In the genomic region with DNA sequence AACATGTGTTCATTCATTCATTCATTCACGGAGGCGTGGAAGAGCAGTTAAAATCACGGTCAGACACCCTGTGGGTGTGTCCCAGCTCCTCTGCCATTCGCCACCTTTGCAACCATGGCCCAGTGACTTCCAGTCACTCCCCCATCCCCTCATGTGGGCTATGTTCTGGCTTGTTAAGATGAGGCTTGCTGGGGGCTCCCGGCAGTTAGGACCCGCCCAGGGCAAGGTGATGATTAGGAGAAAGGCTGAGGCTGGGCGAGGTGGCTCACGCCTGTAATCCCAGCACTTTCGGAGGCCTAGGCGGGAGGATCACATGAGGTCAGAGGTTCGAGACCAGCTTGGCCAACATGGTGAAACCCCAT, we compare ENCODE assay signal across 10 cellular contexts. TPM values are rescaled to one million over a fixed set of nuclear protein-coding genes. Genes with fewer than 3 reads are reported as not detected.
DNase-seq lines count a peak whose midpoint lies in the region; ATAC-seq and TF ChIP-seq lines count a peak whose summit lies in the region.
"Had no signal": no experiment of that assay in that cellular context is flagged by ENCODE, and none has a peak within 500 bp of the region (broad histone marks: within the 10 kb centered on the region; RNA-seq: fewer than 3 reads in every experiment).

No MANE protein-coding gene starts in this region.

- TF ChIP-seq EP300 in SK-N-SH (IDR thresholded peaks at IDR 0.05; ENCODE audit: borderline replicate concordance in 1 of 2, low read depth in 1 of 2, low read length in 1 of 2): no peak
- no peak for TF ChIP-seq EP300 in stomach (IDR thresholded peaks at IDR 0.05)

- H3K4me2 ChIP-seq in SK-N-SH: peak overlapping the region; percentile 72

- no peaks in the 10 kb centered on the region for H3K9me3 ChIP-seq in SK-N-SH
- no peaks in the 10 kb centered on the region for H3K9me3 ChIP-seq in left lung
- no peaks in the 10 kb centered on the region for H3K9me3 ChIP-seq in stomach

- H3K4me1 Mint-ChIP-seq in activated T-helper 17 cell treated with anti-CD3 and anti-CD28 coated beads, Interleukin-2, amount 50 U/mL, for 72 hours: peaks cover 10% of the 10 kb centered on the region

- H3K36me3 ChIP-seq in SK-N-SH (replicated peaks in 1 of 2; ENCODE audit: control insufficient read depth in 1 of 2, insufficient read depth in 2 of 2, low read length in 1 of 2) (no peaks in the 10 kb centered on the region), left lung (no peaks in the 10 kb centered on the region), stomach (no peaks in the 10 kb centered on the region)

- H3K4me3 ChIP-seq in SK-N-SH (ENCODE audit: low read depth in 2 of 2, low read length in 1 of 2) (no peak overlapping the region), left lung (no peak overlapping the region), stomach (no peak overlapping the region)

- no peaks in the 10 kb centered on the region for H4K20me1 ChIP-seq in SK-N-SH (ENCODE audit: insufficient read depth)

- peak overlapping the region; percentile 64; the same call in 1 of the 2 replicates for H2AFZ ChIP-seq in SK-N-SH (ENCODE audit: low read depth)

- no peaks in the 10 kb centered on the region for H3K27me3 ChIP-seq in SK-N-SH (ENCODE audit: insufficient read depth)
- H3K27me3 ChIP-seq in left lung: no peaks in the 10 kb centered on the region
- H3K27me3 ChIP-seq in stomach: peaks cover 0 to 3% (median 0%) of the 10 kb centered on the region in 3 donors

- no peaks in the 10 kb centered on the region for H3F3A ChIP-seq in SK-N-SH (replicated peaks; ENCODE audit: insufficient read depth)

- DNase-seq in SK-N-SH (no peak), left lung (no peak), stomach (no peak), head of caudate nucleus (no peak)
- no peak for DNase-seq in NK-92 treated with Interleukin-12 subunit alpha and Interleukin-12 subunit beta, amount 100 ng/mL, for 24 hours (lab: John Stamatoyannopoulos, UW)

- no peaks in the 10 kb centered on the region for H3K9me2 ChIP-seq in SK-N-SH

- ATAC-seq in SK-N-SH treated with all-trans-retinoic acid at 6 μM for 48 hours (no peak), left lung (no peak), GM21515 (IDR thresholded peaks at IDR 0.05; ENCODE audit: unreplicated experiment) (no peak)
- peak; percentile 8 for ATAC-seq in activated T-helper 17 cell treated with anti-CD3 and anti-CD28 coated beads, Interleukin-2, amount 50 U/mL, for 72 hours (replicated peaks)

- no peaks in the 10 kb centered on the region for H3K79me2 ChIP-seq in SK-N-SH (ENCODE audit: insufficient read depth)

- peaks cover 12% of the 10 kb centered on the region for H3K27me3 Mint-ChIP-seq in activated T-helper 17 cell treated with anti-CD3 and anti-CD28 coated beads, Interleukin-2, amount 50 U/mL, for 72 hours

- H3K9me3 Mint-ChIP-seq in activated T-helper 17 cell treated with anti-CD3 and anti-CD28 coated beads, Interleukin-2, amount 50 U/mL, for 72 hours: no peaks in the 10 kb centered on the region

- TF ChIP-seq RAD21 in SK-N-SH (IDR thresholded peaks at IDR 0.05; ENCODE audit: low read length): no peak

- CTCF ChIA-PET in SK-N-SH (lab: Yijun Ruan, JAX): interaction anchor here (0.7 to 19.6 kb wide), 5 partner anchors 12 to 135 kb away, joined by 3 to 356 read pairs (median 13); no protein-coding TSS in a partner anchor

- TF ChIP-seq POLR2A in stomach (IDR thresholded peaks at IDR 0.05): no peak

- H3K9ac ChIP-seq in SK-N-SH: no peak overlapping the region

- H3K4me3 Mint-ChIP-seq in activated T-helper 17 cell treated with anti-CD3 and anti-CD28 coated beads, Interleukin-2, amount 50 U/mL, for 72 hours: peak overlapping the region; percentile 16

- POLR2A ChIA-PET in SK-N-SH (lab: Yijun Ruan, JAX): no interaction called here

- WGBS in SK-N-SH (ENCODE audit: low lambda C conversion rate): 89% methylated on average over 10 of the region's 11 CpGs
- WGBS in stomach, 5 donors: 62 to 75% (median 64%) methylated on average over 11 of the region's 11 CpGs

- H3K4me1 ChIP-seq in SK-N-SH (ENCODE audit: control insufficient read depth in 1 of 2, insufficient read depth in 2 of 2, low read depth in 1 of 2, low read length in 1 of 2) (peaks cover 4 to 6% of the 10 kb centered on the region in 2 experiments; a peak in 1 of 4 replicates), left lung (peaks cover 0 to 65% of the 10 kb centered on the region in 2 donors), stomach (peaks cover 11 to 49% (median 16%) of the 10 kb centered on the region in 4 donors)

- H3K27ac ChIP-seq in SK-N-SH (ENCODE audit: low read depth in 2 of 2, low read length in 1 of 2): peak overlapping the region; percentile 13 to 79; a peak in 3 of 4 replicates
- H3K27ac ChIP-seq in left lung: peak overlapping the region; percentile 70 to 71
- H3K27ac ChIP-seq in stomach: peak overlapping the region in 4 of 5 donors; percentile 73 to 83 (median 80)
- H3K27ac ChIP-seq: 22Rv1 had no signal

- TF ChIP-seq CTCF in SK-N-SH (IDR thresholded peaks at IDR 0.05) (no peak), left lung (IDR thresholded peaks at IDR 0.05) (no peak), stomach (IDR thresholded peaks at IDR 0.05) (no peak)

- H3K36me3 Mint-ChIP-seq in activated T-helper 17 cell treated with anti-CD3 and anti-CD28 coated beads, Interleukin-2, amount 50 U/mL, for 72 hours (ENCODE audit: low read depth): no peaks in the 10 kb centered on the region

- intact Hi-C loops in left lung (cut with DNase I): no loop called here
- intact Hi-C loops in stomach (cut with DNase I; ENCODE audit: low total_unique reads): no loop called here
- intact Hi-C loops in head of caudate nucleus (cut with DNase I): no loop called here

- peak overlapping the region; percentile 47 for H3K27ac Mint-ChIP-seq in activated T-helper 17 cell treated with anti-CD3 and anti-CD28 coated beads, Interleukin-2, amount 50 U/mL, for 72 hours

TF ChIP-seq in SK-N-SH, 30 proteins besides CTCF, POLR2A, EP300 and RAD21 (continues in another document):
- TF ChIP-seq, protein P1, sequence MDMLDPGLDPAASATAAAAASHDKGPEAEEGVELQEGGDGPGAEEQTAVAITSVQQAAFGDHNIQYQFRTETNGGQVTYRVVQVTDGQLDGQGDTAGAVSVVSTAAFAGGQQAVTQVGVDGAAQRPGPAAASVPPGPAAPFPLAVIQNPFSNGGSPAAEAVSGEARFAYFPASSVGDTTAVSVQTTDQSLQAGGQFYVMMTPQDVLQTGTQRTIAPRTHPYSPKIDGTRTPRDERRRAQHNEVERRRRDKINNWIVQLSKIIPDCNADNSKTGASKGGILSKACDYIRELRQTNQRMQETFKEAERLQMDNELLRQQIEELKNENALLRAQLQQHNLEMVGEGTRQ (IDR thresholded peaks at IDR 0.05; ENCODE audit: borderline replicate concordance, low read depth, low read length): no peak
- TF ChIP-seq TAF1 (IDR thresholded peaks at IDR 0.05; ENCODE audit: borderline replicate concordance, low read depth, low read length): no peak

RNA-seq across cellular contexts. Expression of a gene that starts 24.9 kb away (rescaled TPM):
- polyA plus RNA-seq in SK-N-SH (2012; rRNA removed) (3.2 and 5.2 TPM in 2 replicates), stomach (10 to 100 TPM in 1 of 3 donors, 1 to 10 TPM in 2; 3.7 to 15.3 (median 9.9) TPM)
- polyA plus RNA-seq in SK-N-SH (2012; cell fraction: cytosol; rRNA removed): 3.2 and 4.2 TPM in 2 replicates
- polyA plus RNA-seq in SK-N-SH (2012; cell fraction: nucleus; rRNA removed): 0.79 and 1.1 TPM in 2 replicates
- total RNA-seq in activated T-helper 17 cell treated with anti-CD3 and anti-CD28 coated beads, Interleukin-2, amount 50 U/mL, for 72 hours: not detected
- total RNA-seq in left lung (1 to 10 TPM; 3.2 to 9.8 TPM), stomach (1 to 10 TPM in 3 of 5 donors, under 1 TPM in 1, not detected in 1; 0.58 to 3.6 (median 2.6) TPM)
- total RNA-seq: left lobe of liver had no signal

RNA-seq across cellular contexts. Expression of a gene that starts 25.2 kb away (rescaled TPM):
- polyA plus RNA-seq in SK-N-SH (2012; rRNA removed): 37.4 and 50.2 TPM in 2 replicates
- 38.1 and 42.5 TPM in 2 replicates for polyA plus RNA-seq in SK-N-SH (2012; cell fraction: cytosol; rRNA removed)
- polyA plus RNA-seq in SK-N-SH (2012; cell fraction: nucleus; rRNA removed): 42.4 and 57.4 TPM in 2 replicates
- total RNA-seq in activated T-helper 17 cell treated with anti-CD3 and anti-CD28 coated beads, Interleukin-2, amount 50 U/mL, for 72 hours: 10 to 100 TPM; 22.0 to 26.6 TPM
- total RNA-seq in left lung: 10 to 100 TPM; 26.1 to 32.1 TPM
- total RNA-seq in stomach: 100 to 1,000 TPM in 1 of 5 donors, 10 to 100 TPM in 3, 1 to 10 TPM in 1; 6.7 to 151 (median 30.7) TPM
- 10 to 100 TPM in 2 of 3 donors, 1 to 10 TPM in 1; 4.7 to 13.0 (median 11.1) TPM for polyA plus RNA-seq in stomach

RNA-seq across cellular contexts. Expression of a gene that starts 46.2 kb away (rescaled TPM):
- polyA plus RNA-seq in SK-N-SH (2012; rRNA removed) (85.3 and 120 TPM in 2 replicates), stomach (10 to 100 TPM; 13.9 to 18.3 (median 16.6) TPM)
- polyA plus RNA-seq in SK-N-SH (2012; cell fraction: cytosol; rRNA removed): 96.1 and 107 TPM in 2 replicates
- polyA plus RNA-seq in SK-N-SH (2012; cell fraction: nucleus; rRNA removed): 41.4 and 53.5 TPM in 2 replicates
- total RNA-seq in activated T-helper 17 cell treated with anti-CD3 and anti-CD28 coated beads, Interleukin-2, amount 50 U/mL, for 72 hours: 10 to 100 TPM; 27.3 to 51.7 TPM
- total RNA-seq in left lung (10 to 100 TPM; 32.0 to 38.5 TPM), stomach (10 to 100 TPM in 4 of 5 donors, 1 to 10 TPM in 1; 6.4 to 77.6 (median 28.1) TPM)

RNA-seq across cellular contexts. Expression of a gene that starts 57.3 kb away (rescaled TPM):
- polyA plus RNA-seq in SK-N-SH (2012; rRNA removed) (59.2 and 70.8 TPM in 2 replicates), stomach (10 to 100 TPM; 54.5 to 67.5 (median 55.3) TPM)
- 95.1 and 121 TPM in 2 replicates for polyA plus RNA-seq in SK-N-SH (2012; cell fraction: cytosol; rRNA removed)
- polyA plus RNA-seq in SK-N-SH (2012; cell fraction: nucleus; rRNA removed): 9.8 and 19.0 TPM in 2 replicates
- total RNA-seq in activated T-helper 17 cell treated with anti-CD3 and anti-CD28 coated beads, Interleukin-2, amount 50 U/mL, for 72 hours: 10 to 100 TPM; 23.4 to 73.3 TPM
- total RNA-seq in left lung (10 to 100 TPM; 30.1 to 31.8 TPM), stomach (10 to 100 TPM; 18.7 to 62.0 (median 31.7) TPM)

RNA-seq across cellular contexts. Expression of a gene that starts 57.5 kb away (rescaled TPM):
- polyA plus RNA-seq in SK-N-SH (2012; rRNA removed) (17.7 and 22.5 TPM in 2 replicates), stomach (10 to 100 TPM; 15.9 to 32.4 (median 17.3) TPM)
- 5.7 and 9.7 TPM in 2 replicates for polyA plus RNA-seq in SK-N-SH (2012; cell fraction: cytosol; rRNA removed)
- polyA plus RNA-seq in SK-N-SH (2012; cell fraction: nucleus; rRNA removed): 74.9 and 88.3 TPM in 2 replicates
- 10 to 100 TPM; 50.1 to 52.5 TPM for total RNA-seq in activated T-helper 17 cell treated with anti-CD3 and anti-CD28 coated beads, Interleukin-2, amount 50 U/mL, for 72 hours
- total RNA-seq in left lung (10 to 100 TPM; 21.0 to 22.9 TPM), stomach (10 to 100 TPM in 3 of 5 donors, 1 to 10 TPM in 2; 7.3 to 52.1 (median 16.9) TPM)
